1 cellular context compared by ENCODE assay signal in genomic region chr1:109543988-109544735, GRCh38.
TF ChIP-seq lines count a peak whose summit lies in the region.

No MANE protein-coding gene starts in this region.

TF ChIP-seq in K562, 482 proteins besides CTCF, POLR2A, EP300 and RAD21:
- TF ChIP-seq ARNT (IDR thresholded peaks at IDR 0.05) (no peak), RBFOX2 (IDR thresholded peaks at IDR 0.05; ENCODE audit: low read depth, low read length) (0 out of 2 replicates have a peak, but pooled peaks have one; percentile 1), GABPB2 (CRISPR knock-in tag; conservative IDR thresholded peaks at IDR 0.05) (no peak)
